Comparison of ENCODE assay signal across 16 cellular contexts in the genomic region with DNA sequence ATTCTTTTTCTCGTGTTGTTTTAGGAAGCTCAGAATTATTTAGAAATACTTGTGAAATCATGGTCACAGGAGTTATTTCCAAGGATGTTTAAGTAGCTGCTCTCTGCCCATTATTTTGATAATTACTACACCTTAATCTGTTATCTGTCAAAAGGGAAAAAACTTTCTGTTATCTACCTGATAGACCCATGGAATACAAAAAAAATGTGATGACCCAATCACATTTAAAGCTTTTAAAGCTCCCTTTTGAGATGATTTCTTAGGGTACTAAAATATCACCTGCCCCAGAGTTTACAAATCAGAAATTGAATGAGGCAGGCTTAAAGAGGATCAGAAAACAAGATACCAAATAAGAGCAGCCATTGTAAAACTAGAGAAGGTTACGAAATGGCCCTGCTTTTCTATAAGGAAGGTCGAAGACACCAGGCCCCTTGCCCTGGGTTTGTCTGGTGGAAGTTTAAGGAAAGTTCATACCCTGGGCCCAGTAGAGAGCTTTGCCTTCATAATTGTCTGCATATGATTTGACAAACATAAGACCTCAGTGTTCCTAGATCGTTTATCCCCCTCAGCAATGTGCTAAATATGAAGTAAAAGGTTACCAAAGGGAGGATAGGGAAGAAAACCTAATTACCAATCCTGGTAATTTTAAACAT.
DNase-seq lines count a peak whose midpoint lies in the region; ATAC-seq, FAIRE-seq and TF ChIP-seq lines count a peak whose summit lies in the region.
"Had no signal": no experiment of that assay in that cellular context is flagged by ENCODE, and none has a peak within 500 bp of the region (broad histone marks: within the 10 kb centered on the region; RNA-seq: fewer than 3 reads in every experiment).

No MANE protein-coding gene starts in this region.

- H3K9me3 Mint-ChIP-seq in astrocyte (ENCODE audit: unreplicated experiment): peaks cover 2% of the 10 kb centered on the region
- H3K9me3 Mint-ChIP-seq in naive thymus-derived CD4-positive, alpha-beta T cell: peaks cover 0 to 1% (median 0%) of the 10 kb centered on the region in 11 donors

- no peaks in the 10 kb centered on the region for H3K36me3 Mint-ChIP-seq in astrocyte (ENCODE audit: low read depth, unreplicated experiment)
- H3K36me3 Mint-ChIP-seq in naive thymus-derived CD4-positive, alpha-beta T cell: peaks cover 0 to 16% (median 0%) of the 10 kb centered on the region in 5 donors

- H3K9ac ChIP-seq in astrocyte (ENCODE audit: low read length): no peak overlapping the region

- H3K4me1 ChIP-seq in heart right ventricle: peaks cover 5 to 71% (median 46%) of the 10 kb centered on the region in 9 donors
- peaks cover 32% of the 10 kb centered on the region for H3K4me1 ChIP-seq in astrocyte (ENCODE audit: insufficient read depth, low read length)
- peaks cover 65 to 66% of the 10 kb centered on the region in 2 experiments for H3K4me1 ChIP-seq in neutrophil (ENCODE audit: control insufficient read depth in 1 of 2, insufficient read depth in 1 of 2, low read depth in 1 of 2, low read length in 1 of 2)
- peaks cover 0 to 20% of the 10 kb centered on the region in 2 donors for H3K4me1 ChIP-seq in uterus
- no peaks in the 10 kb centered on the region for H3K4me1 ChIP-seq in naive thymus-derived CD4-positive, alpha-beta T cell (ENCODE audit: control insufficient read depth in 2 of 2, insufficient read depth in 2 of 2, low read length in 2 of 2)

- no peak for TF ChIP-seq POLR2A in uterus (IDR thresholded peaks at IDR 0.05)

- H3K4me2 ChIP-seq in astrocyte (ENCODE audit: low read length): peak overlapping the region; percentile 77
- H3K4me2 ChIP-seq: PC-9 had no signal

- H3K27ac ChIP-seq in heart right ventricle (peak overlapping the region in 9 of 10 donors; percentile 12 to 86 (median 73)), astrocyte (ENCODE audit: low read depth, low read length) (peak overlapping the region; percentile 49), neutrophil (peak overlapping the region; percentile 80), uterus (peak overlapping the region; percentile 51 to 81)
- H3K27ac ChIP-seq in naive thymus-derived CD4-positive, alpha-beta T cell (ENCODE audit: low read depth, low read length): no peak overlapping the region
- H3K27ac ChIP-seq: PC-9 had no signal

- no peak for TF ChIP-seq CTCF in heart right ventricle (IDR thresholded peaks at IDR 0.05)
- no peak for TF ChIP-seq CTCF in astrocyte (IDR thresholded peaks at IDR 0.05; ENCODE audit: insufficient read depth, low read depth, low read length)
- TF ChIP-seq CTCF in neutrophil (IDR thresholded peaks at IDR 0.05): no peak
- TF ChIP-seq CTCF in uterus (IDR thresholded peaks at IDR 0.05): no peak

- POLR2A ChIA-PET in naive thymus-derived CD4-positive, alpha-beta T cell (lab: Charles Lee): no interaction called here

- H3K4me3 ChIP-seq in heart right ventricle: no peak overlapping the region
- no peak overlapping the region for H3K4me3 ChIP-seq in astrocyte (ENCODE audit: insufficient read depth, low read depth, low read length)
- H3K4me3 ChIP-seq in neutrophil (ENCODE audit: low read depth in 1 of 2, low read length in 1 of 2): no peak overlapping the region
- no peak overlapping the region for H3K4me3 ChIP-seq in uterus
- H3K4me3 ChIP-seq in naive thymus-derived CD4-positive, alpha-beta T cell (ENCODE audit: low read length): no peak overlapping the region
- H3K4me3 ChIP-seq: PC-9 had no signal

- H3K27me3 Mint-ChIP-seq in astrocyte (ENCODE audit: low read depth, unreplicated experiment): peaks cover under 1% of the 10 kb centered on the region
- no peaks in the 10 kb centered on the region for H3K27me3 Mint-ChIP-seq in naive thymus-derived CD4-positive, alpha-beta T cell
- H3K27me3 Mint-ChIP-seq: T-helper 17 cell had no signal

- H3K4me1 Mint-ChIP-seq in astrocyte (ENCODE audit: low read depth, unreplicated experiment): peaks cover 25% of the 10 kb centered on the region
- peaks cover 0 to 25% (median 8%) of the 10 kb centered on the region in 7 donors for H3K4me1 Mint-ChIP-seq in naive thymus-derived CD4-positive, alpha-beta T cell

- no peak for ATAC-seq in heart right ventricle
- ATAC-seq in naive thymus-derived CD4-positive, alpha-beta T cell: no peak
- ATAC-seq: T-helper 17 cell had no signal

- intact Hi-C loops in heart right ventricle (cut with DNase I) (loop anchor here in 6 of 10 donors (5.0 to 10.0 kb wide), 9 partner anchors 32 to 148 kb away; a partner anchor contains a TSS), cardiac septum (cut with DNase I) (loop anchor here (10.0 kb wide), 2 partner anchors 145 to 245 kb away; a partner anchor contains a TSS), uterus (cut with DNase I; ENCODE audit: low total_unique reads) (no loop called here)
- intact Hi-C loops in naive thymus-derived CD4-positive, alpha-beta T cell (cut with micrococcal nuclease): no loop called here

- 86 to 92% methylated on average over 4 of the region's 4 CpGs for WGBS in heart right ventricle, 2 donors

- H3K79me2 ChIP-seq in astrocyte (ENCODE audit: insufficient read depth, low read length): no peaks in the 10 kb centered on the region

- H4K20me1 ChIP-seq in astrocyte (ENCODE audit: insufficient read depth, low read length): no peaks in the 10 kb centered on the region

- H2AFZ ChIP-seq in astrocyte (ENCODE audit: low read depth, low read length): no peak overlapping the region
- H2AFZ ChIP-seq: PC-9 had no signal

- H3K9me3 ChIP-seq in heart right ventricle: no peaks in the 10 kb centered on the region
- no peaks in the 10 kb centered on the region for H3K9me3 ChIP-seq in astrocyte (ENCODE audit: insufficient read depth, low read depth, low read length)
- no peaks in the 10 kb centered on the region for H3K9me3 ChIP-seq in neutrophil
- no peaks in the 10 kb centered on the region for H3K9me3 ChIP-seq in uterus
- no peaks in the 10 kb centered on the region for H3K9me3 ChIP-seq in naive thymus-derived CD4-positive, alpha-beta T cell (ENCODE audit: control insufficient read depth in 2 of 3, low read length in 3 of 3)

- no peak overlapping the region for H3K27ac Mint-ChIP-seq in astrocyte (ENCODE audit: unreplicated experiment)
- no peak overlapping the region for H3K27ac Mint-ChIP-seq in naive thymus-derived CD4-positive, alpha-beta T cell
- H3K27ac Mint-ChIP-seq: T-helper 17 cell had no signal

- no peaks in the 10 kb centered on the region for H3K27me3 ChIP-seq in heart right ventricle
- no peaks in the 10 kb centered on the region for H3K27me3 ChIP-seq in astrocyte (ENCODE audit: insufficient read depth, low read length)
- no peaks in the 10 kb centered on the region for H3K27me3 ChIP-seq in neutrophil
- no peaks in the 10 kb centered on the region for H3K27me3 ChIP-seq in uterus
- no peaks in the 10 kb centered on the region for H3K27me3 ChIP-seq in naive thymus-derived CD4-positive, alpha-beta T cell (ENCODE audit: control insufficient read depth in 2 of 2, insufficient read depth in 2 of 2, low read length in 2 of 2)

- CTCF ChIA-PET in naive thymus-derived CD4-positive, alpha-beta T cell (lab: Charles Lee): no interaction called here

- no peak for FAIRE-seq in astrocyte (lab: Jason Lieb, UNC)
- FAIRE-seq: GM19239, islet of Langerhans had no signal

- H3K36me3 ChIP-seq in heart right ventricle: no peaks in the 10 kb centered on the region
- no peaks in the 10 kb centered on the region for H3K36me3 ChIP-seq in astrocyte (ENCODE audit: insufficient read depth, low read length)
- H3K36me3 ChIP-seq in neutrophil: no peaks in the 10 kb centered on the region
- H3K36me3 ChIP-seq in uterus: no peaks in the 10 kb centered on the region
- H3K36me3 ChIP-seq in naive thymus-derived CD4-positive, alpha-beta T cell (ENCODE audit: control insufficient read depth in 2 of 3, insufficient read depth in 3 of 3, low read length in 3 of 3): no peaks in the 10 kb centered on the region

- no peak for DNase-seq in heart right ventricle
- no peak for DNase-seq in cardiac septum (ENCODE audit: low spot score)
- no peak for DNase-seq in astrocyte (ENCODE audit: low read depth)
- no peak for DNase-seq in uterus
- no peak for DNase-seq in OCI-M2 (lab: John Stamatoyannopoulos, UW; ENCODE audit: unreplicated experiment)
- no peak for DNase-seq in naive thymus-derived CD4-positive, alpha-beta T cell
- DNase-seq in activated effector memory CD4-positive, alpha-beta T cell treated with anti-CD3 and anti-CD28 coated beads, Interleukin-2, amount 50 U/mL, for 16 hours: no peak
- DNase-seq: activated T-cell treated with anti-CD3 and anti-CD28 coated beads for 4 hours; anterior cingulate cortex; NCI-H1417; PC-9; stimulated activated CD4-positive, alpha-beta T cell treated with anti-CD3 and anti-CD28 coated beads, Interleukin-2, amount 100 ng/mL, for 24 hours; T-helper 17 cell had no signal

- no peak overlapping the region for H3K4me3 Mint-ChIP-seq in astrocyte (ENCODE audit: unreplicated experiment)
- no peak overlapping the region for H3K4me3 Mint-ChIP-seq in naive thymus-derived CD4-positive, alpha-beta T cell
- H3K4me3 Mint-ChIP-seq: T-helper 17 cell had no signal

Comparison
In these comparisons a context has a peak if more than half of its experiments do, and no peak if none do; other contexts are left out.
1. intact Hi-C loops: an anchor here in heart right ventricle (5.0 to 10.0 kb wide) and cardiac septum (10.0 kb wide); none called in uterus and naive thymus-derived CD4-positive, alpha-beta T cell.